8 cellular contexts compared by ENCODE assay signal in the genomic region with DNA sequence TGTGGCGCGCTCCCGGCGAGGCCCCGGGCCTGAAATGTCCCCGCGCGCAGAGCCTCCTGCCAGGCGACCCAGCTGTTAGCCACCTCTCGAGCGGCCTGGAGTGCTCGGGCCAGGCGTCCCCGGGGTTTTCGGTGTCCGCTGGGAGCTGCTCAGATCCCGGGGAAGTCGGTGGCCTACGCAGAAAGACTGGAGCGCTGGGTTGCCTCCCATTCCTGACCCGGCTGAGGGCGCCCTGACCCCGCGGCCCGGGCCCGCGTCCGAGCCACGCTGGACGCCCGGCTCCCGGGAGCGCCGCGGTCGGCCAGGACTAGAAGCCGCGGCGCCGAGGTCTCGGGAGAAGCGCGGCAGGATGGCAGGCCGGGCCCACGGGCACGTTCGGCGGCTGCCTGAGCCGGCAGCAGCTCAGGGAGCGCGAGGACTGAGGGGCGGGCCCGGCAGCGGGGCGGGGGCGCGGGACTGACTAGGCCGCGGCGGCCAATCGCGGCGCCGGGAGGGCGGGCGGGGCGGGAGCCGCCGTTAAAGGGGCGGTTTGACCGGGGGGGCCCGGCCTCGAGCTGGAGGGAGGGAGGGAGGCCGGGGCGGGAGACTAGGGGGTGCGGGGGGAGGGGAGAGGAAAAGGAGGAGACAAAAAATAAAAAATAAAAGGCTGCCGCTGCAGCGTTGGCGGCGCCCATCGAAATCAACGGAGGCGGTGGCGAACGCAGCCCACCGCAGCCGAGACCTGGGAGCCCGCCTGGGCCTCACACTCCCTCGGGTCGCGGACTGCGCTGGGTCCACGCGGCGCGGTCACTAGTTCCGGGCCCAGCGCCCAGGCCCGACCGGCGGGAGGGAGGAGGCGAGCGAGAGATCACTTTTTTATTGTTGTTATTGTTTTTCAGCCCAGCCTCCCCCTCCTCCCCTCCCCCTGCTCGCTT. TPM values are rescaled to one million over a fixed set of nuclear protein-coding genes. Genes with fewer than 3 reads are reported as not detected.
A peak's percentile ranks its signal among the peaks of the same experiment; 100 is the strongest.
DNase-seq lines count a peak whose midpoint lies in the region; ATAC-seq and TF ChIP-seq lines count a peak whose summit lies in the region.

No MANE protein-coding gene starts in this region.

- DNase-seq in NCI-H1417 (lab: John Stamatoyannopoulos, UW): peak; percentile 96 to 100 (median 99)
- no peak for DNase-seq in NCI-H1417 treated with DMSO at 0.1 percent for 48 hours (lab: John Stamatoyannopoulos, UW)
- DNase-seq in PC-3: peak; percentile 57
- DNase-seq in activated naive CD4-positive, alpha-beta T cell treated with anti-CD3 and anti-CD28 coated beads for 36 hours: peak; percentile 62
- DNase-seq in progenitor cell of endocrine pancreas (ENCODE audit: low spot score, unreplicated experiment): peak; percentile 45

- H4K20me1 ChIP-seq in PC-3 (ENCODE audit: low read length): no peaks in the 10 kb centered on the region

- no peak overlapping the region for H3K27ac ChIP-seq in PC-3 (ENCODE audit: low read length)
- no peak overlapping the region for H3K27ac ChIP-seq in gastroesophageal sphincter

- peak overlapping the region; percentile 86 for H2AFZ ChIP-seq in PC-3 (ENCODE audit: low read length)

- H3K4me3 ChIP-seq in PC-3 (ENCODE audit: low read length): peak overlapping the region; percentile 63
- H3K4me3 ChIP-seq in gastroesophageal sphincter: peak overlapping the region; percentile 3 to 54

- no peak for TF ChIP-seq POLR2A in gastroesophageal sphincter (IDR thresholded peaks at IDR 0.05)

- H3K9me2 ChIP-seq in PC-3 (replicated peaks; ENCODE audit: low read length): no peaks in the 10 kb centered on the region

- 0 to 2% methylated on average over 10 to 21 of the region's 104 CpGs for WGBS in gastroesophageal sphincter (ENCODE audit: low coverage in 1 of 2), 2 donors

- H3K9me3 ChIP-seq in PC-3 (ENCODE audit: low read length): no peaks in the 10 kb centered on the region
- peaks cover 0 to 3% (median 0%) of the 10 kb centered on the region in 3 donors for H3K9me3 ChIP-seq in gastroesophageal sphincter

- H3K36me3 ChIP-seq in PC-3 (ENCODE audit: low read depth, low read length): no peaks in the 10 kb centered on the region
- H3K36me3 ChIP-seq in gastroesophageal sphincter: no peaks in the 10 kb centered on the region

- no peaks in the 10 kb centered on the region for H3F3A ChIP-seq in PC-3 (ENCODE audit: low read length, unreplicated experiment)

- TF ChIP-seq CTCF in PC-3 (conservative IDR thresholded peaks at IDR 0.05; ENCODE audit: low read depth, low read length) (no peak), gastroesophageal sphincter (IDR thresholded peaks at IDR 0.05) (no peak), progenitor cell of endocrine pancreas (IDR thresholded peaks at IDR 0.05; ENCODE audit: unreplicated experiment) (peak; percentile 14)

- peaks cover 68% of the 10 kb centered on the region for H3K27me3 Mint-ChIP-seq in activated naive CD4-positive, alpha-beta T cell treated with anti-CD3 and anti-CD28 coated beads for 36 hours (ENCODE audit: low read depth)
- H3K27me3 Mint-ChIP-seq in progenitor cell of endocrine pancreas: peaks cover 68% of the 10 kb centered on the region

- H3K27me3 ChIP-seq in PC-3 (ENCODE audit: low read length) (peaks cover 59% of the 10 kb centered on the region), gastroesophageal sphincter (peaks cover 100% of the 10 kb centered on the region)

- ATAC-seq in HG03432 (IDR thresholded peaks at IDR 0.05; ENCODE audit: unreplicated experiment) (peak; percentile 64), PC-3 (peak; percentile 79), gastroesophageal sphincter (peak; percentile 76), HG03159 (IDR thresholded peaks at IDR 0.05; ENCODE audit: unreplicated experiment) (no peak)

- H3K9ac ChIP-seq in PC-3 (ENCODE audit: low read length): no peak overlapping the region

- peak overlapping the region; percentile 51 for H3K4me3 Mint-ChIP-seq in activated naive CD4-positive, alpha-beta T cell treated with anti-CD3 and anti-CD28 coated beads for 36 hours
- peak overlapping the region; percentile 31 for H3K4me3 Mint-ChIP-seq in progenitor cell of endocrine pancreas (ENCODE audit: low read depth)

- no peak for TF ChIP-seq EP300 in gastroesophageal sphincter (IDR thresholded peaks at IDR 0.05)

- no peaks in the 10 kb centered on the region for H3K79me2 ChIP-seq in PC-3 (ENCODE audit: low read length)

- H3K9me3 Mint-ChIP-seq in activated naive CD4-positive, alpha-beta T cell treated with anti-CD3 and anti-CD28 coated beads for 36 hours: peaks cover 2% of the 10 kb centered on the region
- H3K9me3 Mint-ChIP-seq in progenitor cell of endocrine pancreas (ENCODE audit: low read depth): no peaks in the 10 kb centered on the region

- intact Hi-C loops in PC-3 (cut with micrococcal nuclease): no loop called here
- intact Hi-C loops in activated naive CD4-positive, alpha-beta T cell treated with anti-CD3 and anti-CD28 coated beads for 36 hours (cut with micrococcal nuclease): loop anchor here (2.0 to 10.0 kb wide), 6 partner anchors 24 to 694 kb away; a partner anchor contains a TSS

- BruUV-seq in PC-3 (replicated peaks; lab: Mats Ljungman, UMichigan): no TSS peak

- CTCF ChIA-PET in PC-3 (lab: Charles Lee): interaction anchor here (0.6 kb wide), 1 partner anchor 324 kb away, joined by 3 read pairs; no protein-coding TSS in a partner anchor
- CTCF ChIA-PET in activated naive CD4-positive, alpha-beta T cell treated with anti-CD3 and anti-CD28 coated beads for 36 hours (lab: Charles Lee): interaction anchor here (0.6 kb wide), 1 partner anchor 703 kb away, joined by 5 read pairs; no protein-coding TSS in a partner anchor

- H3K36me3 Mint-ChIP-seq in activated naive CD4-positive, alpha-beta T cell treated with anti-CD3 and anti-CD28 coated beads for 36 hours (ENCODE audit: low read depth): peaks cover 3% of the 10 kb centered on the region
- no peaks in the 10 kb centered on the region for H3K36me3 Mint-ChIP-seq in progenitor cell of endocrine pancreas (ENCODE audit: insufficient read depth)

- POLR2A ChIA-PET in PC-3 (lab: Charles Lee; ENCODE audit: unreplicated experiment): no interaction called here

- H3K4me1 ChIP-seq in PC-3 (ENCODE audit: insufficient read depth, low read length): peaks cover 8% of the 10 kb centered on the region; the same call in 1 of the 2 replicates
- H3K4me1 ChIP-seq in gastroesophageal sphincter: peaks cover 0 to 64% (median 39%) of the 10 kb centered on the region in 3 donors

- H3K4me2 ChIP-seq in PC-3 (ENCODE audit: low read length): peak overlapping the region; percentile 89

- H3K4me1 Mint-ChIP-seq in activated naive CD4-positive, alpha-beta T cell treated with anti-CD3 and anti-CD28 coated beads for 36 hours (ENCODE audit: low read depth): peaks cover 23% of the 10 kb centered on the region
- peaks cover 1% of the 10 kb centered on the region for H3K4me1 Mint-ChIP-seq in progenitor cell of endocrine pancreas (ENCODE audit: low read depth)

- H3K27ac Mint-ChIP-seq in activated naive CD4-positive, alpha-beta T cell treated with anti-CD3 and anti-CD28 coated beads for 36 hours: no peak overlapping the region
- no peak overlapping the region for H3K27ac Mint-ChIP-seq in progenitor cell of endocrine pancreas

RNA-seq across cellular contexts. Expression of a gene that starts 1.1 kb away (rescaled TPM):
- total RNA-seq in PC-3 (2014; rRNA removed): not detected in 2 replicates
- not detected for total RNA-seq in activated naive CD4-positive, alpha-beta T cell treated with anti-CD3 and anti-CD28 coated beads for 36 hours
- total RNA-seq in gastroesophageal sphincter: not detected
- 0.13 TPM in 1 of 2 replicates, not detected in the other for total RNA-seq in progenitor cell of endocrine pancreas

RNA-seq across cellular contexts. Expression of a gene that starts 8.9 kb away (rescaled TPM):
- total RNA-seq in PC-3 (2014; rRNA removed): not detected in 2 replicates
- total RNA-seq in activated naive CD4-positive, alpha-beta T cell treated with anti-CD3 and anti-CD28 coated beads for 36 hours: not detected
- total RNA-seq in gastroesophageal sphincter: not detected
- not detected in 2 replicates for total RNA-seq in progenitor cell of endocrine pancreas
